8 cellular contexts compared by ENCODE assay signal in genomic region chr20:49216991-49217578, GRCh38. TPM values are rescaled to one million over a fixed set of nuclear protein-coding genes. Genes with fewer than 3 reads are reported as not detected.
DNase-seq lines count a peak whose midpoint lies in the region; ATAC-seq and TF ChIP-seq lines count a peak whose summit lies in the region.

No MANE protein-coding gene starts in this region.

- H3K9me2 ChIP-seq in DOHH2 (replicated peaks; ENCODE audit: control insufficient read depth, low read length) = no peaks in the 10 kb centered on the region

- TF ChIP-seq POLR2A in esophagus muscularis mucosa (IDR thresholded peaks at IDR 0.05; ENCODE audit: low read depth) = no peak

- WGBS in esophagus muscularis mucosa = 10% methylated on average over 11 of the region's 11 CpGs

- H3K9me3 ChIP-seq in DOHH2 (ENCODE audit: control insufficient read depth, insufficient read depth, low read length) (no peaks in the 10 kb centered on the region), Panc1 (ENCODE audit: control insufficient read depth, insufficient read depth, low read depth, low read length) (no peaks in the 10 kb centered on the region), esophagus muscularis mucosa (no peaks in the 10 kb centered on the region)

- no peaks in the 10 kb centered on the region for H3K9me3 Mint-ChIP-seq in naive thymus-derived CD8-positive, alpha-beta T cell

- ATAC-seq in Panc1 (peak; percentile 78), HG02678 (IDR thresholded peaks at IDR 0.05; ENCODE audit: unreplicated experiment) (no peak)
- ATAC-seq in naive thymus-derived CD8-positive, alpha-beta T cell = peak; percentile 36 to 53

- H3K27ac ChIP-seq in DOHH2 (ENCODE audit: low read depth, low read length) (no peak overlapping the region), Panc1 (ENCODE audit: low read length) (no peak overlapping the region), esophagus muscularis mucosa (replicated peaks in 1 of 4) (peak overlapping the region; percentile 1 to 44 (median 30))

- CTCF ChIA-PET in Panc1 (lab: Charles Lee) = interaction anchor here (1.1 to 2.0 kb wide), 2 partner anchors 10 to 84 kb away, joined by 4 to 15 read pairs; no protein-coding TSS in a partner anchor

- peak overlapping the region; percentile 56 for H3K4me2 ChIP-seq in DOHH2 (ENCODE audit: low read length)

- peaks cover 28% of the 10 kb centered on the region for H3K79me2 ChIP-seq in DOHH2 (ENCODE audit: control insufficient read depth, low read length)

- H3K4me3 ChIP-seq in DOHH2 (ENCODE audit: low read length) = peak overlapping the region; percentile 46
- H3K4me3 ChIP-seq in LNCaP clone FGC (ENCODE audit: low read depth, low read length) = no peak overlapping the region
- H3K4me3 ChIP-seq in Panc1 (ENCODE audit: low read depth in 2 of 2, low read length in 2 of 2) = peak overlapping the region in 1 of 2 experiments; percentile 24; a peak in 1 of 4 replicates
- peak overlapping the region in 1 of 4 donors; percentile 17 for H3K4me3 ChIP-seq in esophagus muscularis mucosa

- H3K36me3 Mint-ChIP-seq in naive thymus-derived CD8-positive, alpha-beta T cell = peaks cover 2 to 14% (median 4%) of the 10 kb centered on the region in 3 donors

- no peak for TF ChIP-seq EP300 in esophagus muscularis mucosa (IDR thresholded peaks at IDR 0.05)

- peaks cover 0 to 2% (median 0%) of the 10 kb centered on the region in 5 donors for H3K27me3 Mint-ChIP-seq in naive thymus-derived CD8-positive, alpha-beta T cell

- H3K27me3 ChIP-seq in DOHH2 (ENCODE audit: control insufficient read depth, low read length) = no peaks in the 10 kb centered on the region
- no peaks in the 10 kb centered on the region for H3K27me3 ChIP-seq in Panc1 (ENCODE audit: control insufficient read depth, insufficient read depth, low read length)
- no peaks in the 10 kb centered on the region for H3K27me3 ChIP-seq in esophagus muscularis mucosa

- POLR2A ChIA-PET in Panc1 (lab: Charles Lee) = interaction anchor here (0.5 to 0.6 kb wide), 2 partner anchors 38 to 173 kb away, joined by 3 to 4 read pairs; no protein-coding TSS in a partner anchor
- POLR2A ChIA-PET in naive thymus-derived CD8-positive, alpha-beta T cell (lab: Charles Lee) = interaction anchor here (0.6 to 2.2 kb wide), 7 partner anchors 61 to 1842 kb away, joined by 3 to 11 read pairs (median 4); partner anchors contain the start of gene ZNFX1

- peak; percentile 73 for DNase-seq in LNCaP clone FGC (ENCODE audit: low read depth)
- peak; percentile 79 for DNase-seq in Panc1 (ENCODE audit: low read depth, low spot score)
- peak; percentile 89 for DNase-seq in activated T-cell treated with anti-CD3 and anti-CD28 coated beads for 48 hours (ENCODE audit: low read depth)
- DNase-seq in esophagus muscularis mucosa (ENCODE audit: extremely low spot score) = peak; percentile 99
- peak; percentile 81 to 95 (median 88) for DNase-seq in naive thymus-derived CD8-positive, alpha-beta T cell
- DNase-seq in stimulated activated CD8-positive, alpha-beta memory T cell treated with anti-CD3 and anti-CD28 coated beads, Interleukin-7, amount 100 ng/mL, for 4 hours (ENCODE audit: low read depth in 2 of 2) = peak; percentile 80 to 90

- intact Hi-C loops in Panc1 (cut with micrococcal nuclease; ENCODE audit: unreplicated experiment) = loop anchor here (5.0 kb wide), 1 partner anchor 85 kb away; no protein-coding TSS in a partner anchor
- intact Hi-C loops in esophagus muscularis mucosa (cut with DNase I) = loop anchor here (1.0 kb wide), 1 partner anchor 84 kb away; no protein-coding TSS in a partner anchor

- H3K4me3 Mint-ChIP-seq in naive thymus-derived CD8-positive, alpha-beta T cell = peak overlapping the region; percentile 20 to 73 (median 60)

- TF ChIP-seq CTCF in DOHH2 (IDR thresholded peaks at IDR 0.05; ENCODE audit: low read depth, low read length, poor library complexity, severe bottlenecking) = peak; percentile 93
- peak; percentile 92 for TF ChIP-seq CTCF in LNCaP clone FGC (IDR thresholded peaks at IDR 0.05; ENCODE audit: control insufficient read depth, extremely low read depth, insufficient read depth)
- TF ChIP-seq CTCF in Panc1 (IDR thresholded peaks at IDR 0.05) = peak; percentile 92
- TF ChIP-seq CTCF in esophagus muscularis mucosa (IDR thresholded peaks at IDR 0.05) = peak; percentile 88 to 92 (median 92)

- in situ Hi-C loops in Panc1 (cut with HindIII; ENCODE audit: low pct_unique_long_range_greater_than_20kb, low sequenced_read_pairs) = no loop called here

- peak overlapping the region in 9 of 10 donors; percentile 53 to 92 (median 83) for H3K27ac Mint-ChIP-seq in naive thymus-derived CD8-positive, alpha-beta T cell

- peaks cover 17% of the 10 kb centered on the region for H3K36me3 ChIP-seq in DOHH2 (ENCODE audit: control insufficient read depth, low read length)
- H3K36me3 ChIP-seq in Panc1 (ENCODE audit: control insufficient read depth, insufficient read depth, low read length) = no peaks in the 10 kb centered on the region; the same call in 1 of the 2 replicates
- peaks cover 5 to 12% (median 9%) of the 10 kb centered on the region in 4 donors for H3K36me3 ChIP-seq in esophagus muscularis mucosa

- BruUV-seq in Panc1 (replicated peaks; lab: Mats Ljungman, UMichigan) = no TSS peak

- H3K4me1 ChIP-seq in DOHH2 (ENCODE audit: control insufficient read depth, low read length) (peaks cover 24% of the 10 kb centered on the region), Panc1 (ENCODE audit: control insufficient read depth, insufficient read depth, low read length) (peaks cover 10% of the 10 kb centered on the region; the same call in 1 of the 2 replicates), esophagus muscularis mucosa (peaks cover 13 to 33% (median 26%) of the 10 kb centered on the region in 4 donors)

- H3K4me1 Mint-ChIP-seq in naive thymus-derived CD8-positive, alpha-beta T cell = peaks cover 7 to 36% (median 29%) of the 10 kb centered on the region in 4 donors

- H3F3A ChIP-seq in DOHH2 (ENCODE audit: control insufficient read depth, insufficient read depth) = no peaks in the 10 kb centered on the region

- no peaks in the 10 kb centered on the region for H4K20me1 ChIP-seq in DOHH2 (ENCODE audit: control insufficient read depth, insufficient read depth, low read depth, low read length)

RNA-seq across cellular contexts. Expression of gene DDX27, which starts 2.1 kb away (rescaled TPM):
- total RNA-seq in Panc1 (2021; ENCODE audit: unreplicated experiment) = 63.4 TPM
- 79.2 TPM for polyA plus RNA-seq in Panc1 (2012; ENCODE audit: insufficient read length)
- 10 to 100 TPM; 25.7 to 35.0 (median 30.2) TPM for total RNA-seq in esophagus muscularis mucosa
- total RNA-seq in naive thymus-derived CD8-positive, alpha-beta T cell = 10 to 100 TPM; 65.1 to 65.2 TPM
- polyA plus RNA-seq in naive thymus-derived CD8-positive, alpha-beta T cell = 10 to 100 TPM; 28.4 to 57.7 (median 37.9) TPM

RNA-seq across cellular contexts. Expression of gene STAU1, which starts 29.0 kb away (rescaled TPM):
- total RNA-seq in Panc1 (2021; ENCODE audit: unreplicated experiment) = 103 TPM
- 75.8 TPM for polyA plus RNA-seq in Panc1 (2012; ENCODE audit: insufficient read length)
- 100 to 1,000 TPM; 103 to 118 (median 115) TPM for total RNA-seq in esophagus muscularis mucosa
- total RNA-seq in naive thymus-derived CD8-positive, alpha-beta T cell = 10 to 100 TPM; 43.8 to 45.3 TPM
- 10 to 100 TPM; 28.5 to 34.7 (median 30.2) TPM for polyA plus RNA-seq in naive thymus-derived CD8-positive, alpha-beta T cell

Comparison
In these comparisons a context has a peak if more than half of its experiments do, and no peak if none do; other contexts are left out.
1. H3K27ac ChIP-seq: peak in esophagus muscularis mucosa (4 of 4); none in DOHH2 (single experiment) and Panc1 (single experiment).
2. Peak in every context shown above with its lines, with median percentiles within 50 percentile points of each other: CTCF ChIP-seq and DNase-seq.